ENCODE assay signal across 14 cellular contexts in genomic region chr14:99907761-99908652, GRCh38.
DNase-seq lines count a peak whose midpoint lies in the region; ATAC-seq, FAIRE-seq and TF ChIP-seq lines count a peak whose summit lies in the region.
"Had no signal": no experiment of that assay in that cellular context is flagged by ENCODE, and none has a peak within 500 bp of the region (broad histone marks: within the 10 kb centered on the region; RNA-seq: fewer than 3 reads in every experiment).

No MANE protein-coding gene starts in this region.

- H3K36me3 ChIP-seq in K562 (ENCODE audit: control insufficient read depth, insufficient read depth, low read length) = no peaks in the 10 kb centered on the region
- peaks cover 8% of the 10 kb centered on the region for H3K36me3 ChIP-seq in A673 (ENCODE audit: insufficient read depth, low read length, poor library complexity, severe bottlenecking)

- no peaks in the 10 kb centered on the region for H3K9me1 ChIP-seq in K562 (ENCODE audit: control insufficient read depth, insufficient read depth, low read length)

- intact Hi-C loops in K562 (cut with micrococcal nuclease) = no loop called here
- intact Hi-C loops in A673 (cut with micrococcal nuclease; ENCODE audit: unreplicated experiment) = no loop called here

- CTCF ChIA-PET in K562 (lab: Yijun Ruan, JAX; ENCODE audit: low intra/inter-chr PET ratio) = no interaction called here
- CTCF ChIA-PET in A673 (lab: Charles Lee) = no interaction called here

- H3K27ac ChIP-seq in K562 (ENCODE audit: extremely low read depth, low read depth, low read length) (no peak overlapping the region), A673 (ENCODE audit: low read depth, low read length, poor library complexity, severe bottlenecking) (no peak overlapping the region)
- H3K27ac ChIP-seq: GM23248 had no signal

- no peak for TF ChIP-seq CTCF in K562 (IDR thresholded peaks at IDR 0.05 in 2 of 3, conservative IDR thresholded peaks at IDR 0.05 in 1 of 3; ENCODE audit: insufficient read depth in 2 of 3, low read depth in 1 of 3, low read length in 3 of 3)
- no peak for TF ChIP-seq CTCF in A673 (conservative IDR thresholded peaks at IDR 0.05; ENCODE audit: low read depth, low read length)

- H3K4me3 ChIP-seq in K562 (no peak overlapping the region), A673 (ENCODE audit: low read depth, low read length, poor library complexity, severe bottlenecking) (no peak overlapping the region)
- H3K4me3 ChIP-seq: A549, GM23248 had no signal

- TF ChIP-seq POLR2A in K562 (conservative IDR thresholded peaks at IDR 0.05) = no peak

- POLR2A ChIA-PET in K562 (lab: Yijun Ruan, JAX) (no interaction called here), A673 (lab: Charles Lee; ENCODE audit: low non-redundant PET) (no interaction called here)

- no peak for ATAC-seq in K562
- ATAC-seq in left lobe of liver = peak; percentile 17
- ATAC-seq in SK-N-SH treated with all-trans-retinoic acid at 6 μM for 48 hours = no peak
- ATAC-seq: A549, HCT116 had no signal

- H3K4me1 ChIP-seq in K562 (replicated peaks in 1 of 2; ENCODE audit: control insufficient read depth in 2 of 2, insufficient read depth in 2 of 2, low read length in 2 of 2) (peaks cover 0 to 4% of the 10 kb centered on the region in 2 experiments; a peak in 1 of 5 replicates), A673 (ENCODE audit: insufficient read depth, low read length, poor library complexity, severe bottlenecking) (no peaks in the 10 kb centered on the region)

- H3K9ac ChIP-seq in K562 (ENCODE audit: insufficient read depth in 1 of 2, low read depth in 2 of 2, low read length in 2 of 2) = no peak overlapping the region
- H3K9ac ChIP-seq: GM23248 had no signal

- H3K27me3 ChIP-seq in K562 (ENCODE audit: control insufficient read depth in 2 of 2, insufficient read depth in 2 of 2, low read length in 2 of 2) (peaks cover 8 to 24% of the 10 kb centered on the region in 2 experiments), A673 (replicated peaks; ENCODE audit: insufficient read depth, low read depth, low read length, poor library complexity) (no peaks in the 10 kb centered on the region)

- no peak overlapping the region for H3K4me2 ChIP-seq in K562 (ENCODE audit: insufficient read depth, low read length)
- H3K4me2 ChIP-seq: A549 had no signal

- no peaks in the 10 kb centered on the region for H3K9me3 ChIP-seq in K562 (replicated peaks; ENCODE audit: control insufficient read depth, insufficient read depth, low read depth, low read length)
- peaks cover 5% of the 10 kb centered on the region for H3K9me3 ChIP-seq in A673 (ENCODE audit: low read depth, low read length, poor library complexity, severe bottlenecking)
- H3K9me3 ChIP-seq: A549, Caco-2 had no signal

- in situ Hi-C loops in K562 (cut with MboI) = no loop called here

- BruUV-seq in K562 (replicated peaks; lab: Mats Ljungman, UMichigan) (no TSS peak), A673 (replicated peaks; lab: Mats Ljungman, UMichigan) (no TSS peak)

- FAIRE-seq in K562 (lab: Jason Lieb, UNC) = no peak
- FAIRE-seq: A549, H54 had no signal

- WGBS in K562 (ENCODE audit: insufficient coverage, low coverage, missing lambda C conversion rate) = 12% methylated on average over 22 of the region's 24 CpGs

- H4K20me1 ChIP-seq in K562 (replicated peaks; ENCODE audit: control insufficient read depth, insufficient read depth, low read length) = no peaks in the 10 kb centered on the region

- H3K79me2 ChIP-seq in K562 (ENCODE audit: control insufficient read depth, insufficient read depth, low read length) = no peaks in the 10 kb centered on the region

- no peak for TF ChIP-seq RAD21 in K562 (CRISPR knock-in tag; conservative IDR thresholded peaks at IDR 0.05 in 1 of 2, IDR thresholded peaks at IDR 0.05 in 1 of 2)

- DNase-seq in NCI-H524 treated with DMSO at 0.1 percent for 48 hours (lab: John Stamatoyannopoulos, UW) = peak; percentile 46
- DNase-seq in K562 (ENCODE audit: extremely low read depth in 1 of 4, low spot score in 3 of 4) = no peak
- no peak for DNase-seq in left lobe of liver (ENCODE audit: low spot score)
- no peak for DNase-seq in NK-92 (lab: John Stamatoyannopoulos, UW; ENCODE audit: unreplicated experiment)
- no peak for DNase-seq in activated naive CD4-positive, alpha-beta T cell treated with Interleukin-2 at 50 U/mL for 16 hours
- no peak for DNase-seq in A673 (ENCODE audit: low spot score)
- DNase-seq: Caco-2; CD8-positive, alpha-beta memory T cell; DMS 273 treated with DMSO at 0.1 percent for 48 hours; GM23248 had no signal

- H2AFZ ChIP-seq in K562 (ENCODE audit: low read depth, low read length) = no peak overlapping the region
- H2AFZ ChIP-seq: GM23248 had no signal

- no peak for TF ChIP-seq EP300 in K562 (IDR thresholded peaks at IDR 0.05; ENCODE audit: low read length)

TF ChIP-seq in K562, 482 proteins besides CTCF, POLR2A, EP300 and RAD21:
- TF ChIP-seq E2F6 (IDR thresholded peaks at IDR 0.05; ENCODE audit: borderline replicate concordance in 1 of 2, extremely low read depth in 1 of 2, insufficient read depth in 1 of 2, insufficient read length in 1 of 2, low read depth in 1 of 2, low read length in 1 of 2, poor library complexity in 1 of 2, severe bottlenecking in 1 of 2) = peak in 1 of 2 experiments; percentile 23
- TF ChIP-seq NFYB (IDR thresholded peaks at IDR 0.05; ENCODE audit: extremely low read depth, insufficient read length) = no peak
- TF ChIP-seq ETV6 (IDR thresholded peaks at IDR 0.05; ENCODE audit: borderline replicate concordance in 1 of 2, low read depth in 2 of 2, low read length in 1 of 2) = no peak
- no peak for TF ChIP-seq ETV6 (CRISPR knock-in tag; IDR thresholded peaks at IDR 0.05; ENCODE audit: borderline replicate concordance)
- TF ChIP-seq L3MBTL2 (IDR thresholded peaks at IDR 0.05) = peak; percentile 45
- TF ChIP-seq NONO (IDR thresholded peaks at IDR 0.05; ENCODE audit: low read depth in 2 of 2, low read length in 1 of 2) = no peak
- no peak for TF ChIP-seq MIER1 (IDR thresholded peaks at IDR 0.05; ENCODE audit: low read depth)

TF ChIP-seq in SK-N-SH treated with all-trans-retinoic acid at 6 μM for 48 hours, 23 proteins besides CTCF, POLR2A, EP300 and RAD21 (continues in another document):
- no peak for TF ChIP-seq CSRNP3 (CRISPR knock-in tag; IDR thresholded peaks at IDR 0.05)
- no peak for TF ChIP-seq SNAI2 (CRISPR knock-in tag; IDR thresholded peaks at IDR 0.05)
- TF ChIP-seq TOX (CRISPR knock-in tag; IDR thresholded peaks at IDR 0.05; ENCODE audit: borderline replicate concordance) = no peak
- TF ChIP-seq ZC3H10 (CRISPR knock-in tag; IDR thresholded peaks at IDR 0.05) = no peak
- TF ChIP-seq RARB (CRISPR knock-in tag; IDR thresholded peaks at IDR 0.05) = no peak
- no peak for TF ChIP-seq ZNF70 (CRISPR knock-in tag; IDR thresholded peaks at IDR 0.05)
- no peak for TF ChIP-seq ZFP3 (CRISPR knock-in tag; IDR thresholded peaks at IDR 0.05)
- TF ChIP-seq TSHZ2 (CRISPR knock-in tag; IDR thresholded peaks at IDR 0.05) = no peak
- TF ChIP-seq ZNF8 (CRISPR knock-in tag; IDR thresholded peaks at IDR 0.05) = no peak
- TF ChIP-seq CREB5 (CRISPR knock-in tag; IDR thresholded peaks at IDR 0.05; ENCODE audit: low read depth) = no peak
- TF ChIP-seq GLIS3 (CRISPR knock-in tag; IDR thresholded peaks at IDR 0.05) = no peak
- TF ChIP-seq CSDC2 (CRISPR knock-in tag; IDR thresholded peaks at IDR 0.05) = no peak
